Comparison of ENCODE assay signal across 1 cellular context in the genomic region with DNA sequence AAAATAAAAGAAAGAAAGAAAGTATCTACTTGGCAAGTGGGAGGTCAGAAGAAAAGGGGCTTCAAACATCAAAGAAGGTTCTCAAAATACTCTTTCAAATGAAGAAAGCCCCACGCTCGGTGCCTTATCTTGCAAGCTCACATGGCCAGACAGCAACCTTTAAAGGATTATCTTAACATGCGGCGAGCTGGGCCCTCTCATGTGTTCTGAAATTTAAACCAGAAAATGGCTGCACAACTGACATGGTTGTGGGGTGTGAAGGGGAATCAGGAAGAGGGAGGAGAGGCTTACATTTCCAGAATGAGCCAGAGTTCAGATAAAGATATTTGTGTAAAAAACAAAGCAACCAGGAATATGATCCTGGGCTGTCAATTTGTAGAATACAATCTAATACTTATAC.
A peak's percentile ranks its signal among the peaks of the same experiment; 100 is the strongest.
TF ChIP-seq lines count a peak whose summit lies in the region.

No MANE protein-coding gene starts in this region.

TF ChIP-seq in K562, 482 proteins besides CTCF, POLR2A, EP300 and RAD21 (continued from another document and continues in another):
- TF ChIP-seq, protein P1, sequence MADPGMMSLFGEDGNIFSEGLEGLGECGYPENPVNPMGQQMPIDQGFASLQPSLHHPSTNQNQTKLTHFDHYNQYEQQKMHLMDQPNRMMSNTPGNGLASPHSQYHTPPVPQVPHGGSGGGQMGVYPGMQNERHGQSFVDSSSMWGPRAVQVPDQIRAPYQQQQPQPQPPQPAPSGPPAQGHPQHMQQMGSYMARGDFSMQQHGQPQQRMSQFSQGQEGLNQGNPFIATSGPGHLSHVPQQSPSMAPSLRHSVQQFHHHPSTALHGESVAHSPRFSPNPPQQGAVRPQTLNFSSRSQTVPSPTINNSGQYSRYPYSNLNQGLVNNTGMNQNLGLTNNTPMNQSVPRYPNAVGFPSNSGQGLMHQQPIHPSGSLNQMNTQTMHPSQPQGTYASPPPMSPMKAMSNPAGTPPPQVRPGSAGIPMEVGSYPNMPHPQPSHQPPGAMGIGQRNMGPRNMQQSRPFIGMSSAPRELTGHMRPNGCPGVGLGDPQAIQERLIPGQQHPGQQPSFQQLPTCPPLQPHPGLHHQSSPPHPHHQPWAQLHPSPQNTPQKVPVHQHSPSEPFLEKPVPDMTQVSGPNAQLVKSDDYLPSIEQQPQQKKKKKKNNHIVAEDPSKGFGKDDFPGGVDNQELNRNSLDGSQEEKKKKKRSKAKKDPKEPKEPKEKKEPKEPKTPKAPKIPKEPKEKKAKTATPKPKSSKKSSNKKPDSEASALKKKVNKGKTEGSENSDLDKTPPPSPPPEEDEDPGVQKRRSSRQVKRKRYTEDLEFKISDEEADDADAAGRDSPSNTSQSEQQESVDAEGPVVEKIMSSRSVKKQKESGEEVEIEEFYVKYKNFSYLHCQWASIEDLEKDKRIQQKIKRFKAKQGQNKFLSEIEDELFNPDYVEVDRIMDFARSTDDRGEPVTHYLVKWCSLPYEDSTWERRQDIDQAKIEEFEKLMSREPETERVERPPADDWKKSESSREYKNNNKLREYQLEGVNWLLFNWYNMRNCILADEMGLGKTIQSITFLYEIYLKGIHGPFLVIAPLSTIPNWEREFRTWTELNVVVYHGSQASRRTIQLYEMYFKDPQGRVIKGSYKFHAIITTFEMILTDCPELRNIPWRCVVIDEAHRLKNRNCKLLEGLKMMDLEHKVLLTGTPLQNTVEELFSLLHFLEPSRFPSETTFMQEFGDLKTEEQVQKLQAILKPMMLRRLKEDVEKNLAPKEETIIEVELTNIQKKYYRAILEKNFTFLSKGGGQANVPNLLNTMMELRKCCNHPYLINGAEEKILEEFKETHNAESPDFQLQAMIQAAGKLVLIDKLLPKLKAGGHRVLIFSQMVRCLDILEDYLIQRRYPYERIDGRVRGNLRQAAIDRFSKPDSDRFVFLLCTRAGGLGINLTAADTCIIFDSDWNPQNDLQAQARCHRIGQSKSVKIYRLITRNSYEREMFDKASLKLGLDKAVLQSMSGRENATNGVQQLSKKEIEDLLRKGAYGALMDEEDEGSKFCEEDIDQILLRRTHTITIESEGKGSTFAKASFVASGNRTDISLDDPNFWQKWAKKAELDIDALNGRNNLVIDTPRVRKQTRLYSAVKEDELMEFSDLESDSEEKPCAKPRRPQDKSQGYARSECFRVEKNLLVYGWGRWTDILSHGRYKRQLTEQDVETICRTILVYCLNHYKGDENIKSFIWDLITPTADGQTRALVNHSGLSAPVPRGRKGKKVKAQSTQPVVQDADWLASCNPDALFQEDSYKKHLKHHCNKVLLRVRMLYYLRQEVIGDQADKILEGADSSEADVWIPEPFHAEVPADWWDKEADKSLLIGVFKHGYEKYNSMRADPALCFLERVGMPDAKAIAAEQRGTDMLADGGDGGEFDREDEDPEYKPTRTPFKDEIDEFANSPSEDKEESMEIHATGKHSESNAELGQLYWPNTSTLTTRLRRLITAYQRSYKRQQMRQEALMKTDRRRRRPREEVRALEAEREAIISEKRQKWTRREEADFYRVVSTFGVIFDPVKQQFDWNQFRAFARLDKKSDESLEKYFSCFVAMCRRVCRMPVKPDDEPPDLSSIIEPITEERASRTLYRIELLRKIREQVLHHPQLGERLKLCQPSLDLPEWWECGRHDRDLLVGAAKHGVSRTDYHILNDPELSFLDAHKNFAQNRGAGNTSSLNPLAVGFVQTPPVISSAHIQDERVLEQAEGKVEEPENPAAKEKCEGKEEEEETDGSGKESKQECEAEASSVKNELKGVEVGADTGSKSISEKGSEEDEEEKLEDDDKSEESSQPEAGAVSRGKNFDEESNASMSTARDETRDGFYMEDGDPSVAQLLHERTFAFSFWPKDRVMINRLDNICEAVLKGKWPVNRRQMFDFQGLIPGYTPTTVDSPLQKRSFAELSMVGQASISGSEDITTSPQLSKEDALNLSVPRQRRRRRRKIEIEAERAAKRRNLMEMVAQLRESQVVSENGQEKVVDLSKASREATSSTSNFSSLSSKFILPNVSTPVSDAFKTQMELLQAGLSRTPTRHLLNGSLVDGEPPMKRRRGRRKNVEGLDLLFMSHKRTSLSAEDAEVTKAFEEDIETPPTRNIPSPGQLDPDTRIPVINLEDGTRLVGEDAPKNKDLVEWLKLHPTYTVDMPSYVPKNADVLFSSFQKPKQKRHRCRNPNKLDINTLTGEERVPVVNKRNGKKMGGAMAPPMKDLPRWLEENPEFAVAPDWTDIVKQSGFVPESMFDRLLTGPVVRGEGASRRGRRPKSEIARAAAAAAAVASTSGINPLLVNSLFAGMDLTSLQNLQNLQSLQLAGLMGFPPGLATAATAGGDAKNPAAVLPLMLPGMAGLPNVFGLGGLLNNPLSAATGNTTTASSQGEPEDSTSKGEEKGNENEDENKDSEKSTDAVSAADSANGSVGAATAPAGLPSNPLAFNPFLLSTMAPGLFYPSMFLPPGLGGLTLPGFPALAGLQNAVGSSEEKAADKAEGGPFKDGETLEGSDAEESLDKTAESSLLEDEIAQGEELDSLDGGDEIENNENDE (IDR thresholded peaks at IDR 0.05; ENCODE audit: low read depth, low read length), result no peak
- TF ChIP-seq NBN (IDR thresholded peaks at IDR 0.05; ENCODE audit: low read depth) (no peak), ZNF384 (IDR thresholded peaks at IDR 0.05; ENCODE audit: low read depth, low read length) (no peak), PTTG1 (tag; IDR thresholded peaks at IDR 0.05; ENCODE audit: low read depth) (peak; percentile 88), SMARCB1 (IDR thresholded peaks at IDR 0.05; ENCODE audit: insufficient read length, low read depth) (no peak), TCF3 (CRISPR knock-in tag; IDR thresholded peaks at IDR 0.05) (peak; percentile 83), RERE (CRISPR knock-in tag; IDR thresholded peaks at IDR 0.05; ENCODE audit: borderline replicate concordance) (0 out of 2 replicates have a peak, but pooled peaks have one; percentile 54), DPF2 (IDR thresholded peaks at IDR 0.05) (peak; percentile 48), PCBP2 (IDR thresholded peaks at IDR 0.05; ENCODE audit: low read depth, low read length, poor library complexity, severe bottlenecking) (no peak), ZNF699 (CRISPR knock-in tag; IDR thresholded peaks at IDR 0.05; ENCODE audit: insufficient replicate concordance) (no peak), ZBTB2 (IDR thresholded peaks at IDR 0.05) (no peak), GATA2 (CRISPR knock-in tag; IDR thresholded peaks at IDR 0.05) (no peak), ZNF212 (CRISPR knock-in tag; IDR thresholded peaks at IDR 0.05) (peak; percentile 89; the same call in 1 of the 2 replicates), BCLAF1 (IDR thresholded peaks at IDR 0.05; ENCODE audit: borderline replicate concordance in 1 of 2, control insufficient read depth in 1 of 2, low read depth in 2 of 2, low read length in 1 of 2) (no peak), FOSL1 (tag; conservative IDR thresholded peaks at IDR 0.05) (no peak), PRPF4 (IDR thresholded peaks at IDR 0.05; ENCODE audit: insufficient read depth, low read depth, low read length, poor library complexity, severe bottlenecking) (no peak), CEBPB (tag; IDR thresholded peaks at IDR 0.05) (no peak), MYC (IDR thresholded peaks at IDR 0.05; ENCODE audit: low read depth, low read length) (0 out of 2 replicates have a peak, but pooled peaks have one; percentile 25), MYC (CRISPR knock-in tag; IDR thresholded peaks at IDR 0.05; ENCODE audit: borderline replicate concordance, low read depth) (no peak)
- TF ChIP-seq, protein P2, sequence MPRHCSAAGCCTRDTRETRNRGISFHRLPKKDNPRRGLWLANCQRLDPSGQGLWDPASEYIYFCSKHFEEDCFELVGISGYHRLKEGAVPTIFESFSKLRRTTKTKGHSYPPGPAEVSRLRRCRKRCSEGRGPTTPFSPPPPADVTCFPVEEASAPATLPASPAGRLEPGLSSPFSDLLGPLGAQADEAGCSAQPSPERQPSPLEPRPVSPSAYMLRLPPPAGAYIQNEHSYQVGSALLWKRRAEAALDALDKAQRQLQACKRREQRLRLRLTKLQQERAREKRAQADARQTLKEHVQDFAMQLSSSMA (CRISPR knock-in tag; IDR thresholded peaks at IDR 0.05), result no peak
